ENCODE assay signal across 31 cellular contexts in genomic region chr19:4220188-4220587, GRCh38. TPM values are rescaled to one million over a fixed set of nuclear protein-coding genes. Genes with fewer than 3 reads are reported as not detected.
"Had no signal": no experiment of that assay in that cellular context is flagged by ENCODE, and none has a peak within 500 bp of the region (broad histone marks: within the 10 kb centered on the region; RNA-seq: fewer than 3 reads in every experiment).

No MANE protein-coding gene starts in this region.

- H3K4me3 Mint-ChIP-seq: effector memory CD8-positive, alpha-beta T cell; naive thymus-derived CD8-positive, alpha-beta T cell; nephron progenitor cell; stimulated activated effector memory CD8-positive, alpha-beta T cell treated with anti-CD3 and anti-CD28 coated beads, Interleukin-12 subunit alpha, Interleukin-12 subunit beta, amount 100 ng/mL, for 72 hours had no signal

- H3K27ac ChIP-seq: coronary artery, esophagus squamous epithelium, heart right ventricle, lower lobe of right lung, prostate gland, right atrium auricular region, sigmoid colon, testis, tibial artery, upper lobe of left lung, uterus had no signal

- H3K27me3 Mint-ChIP-seq: effector memory CD8-positive, alpha-beta T cell; naive thymus-derived CD8-positive, alpha-beta T cell had no signal

- H3K27me3 ChIP-seq: esophagus squamous epithelium, heart right ventricle, right atrium auricular region, sigmoid colon, testis, tibial artery, upper lobe of left lung, uterus had no signal

- H3K9me3 ChIP-seq: esophagus squamous epithelium, lower lobe of right lung, prostate gland, right atrium auricular region, sigmoid colon, testis, tibial artery, upper lobe of left lung, uterus had no signal

- H3K36me3 ChIP-seq: esophagus squamous epithelium, heart right ventricle, lower lobe of right lung, prostate gland, right atrium auricular region, sigmoid colon, tibial artery, upper lobe of left lung, uterus had no signal

- H3K4me1 Mint-ChIP-seq: naive thymus-derived CD8-positive, alpha-beta T cell; stimulated activated effector memory CD8-positive, alpha-beta T cell treated with anti-CD3 and anti-CD28 coated beads, Interleukin-12 subunit alpha, Interleukin-12 subunit beta, amount 100 ng/mL, for 72 hours had no signal

- H3K36me3 Mint-ChIP-seq: naive thymus-derived CD8-positive, alpha-beta T cell; stimulated activated effector memory CD8-positive, alpha-beta T cell treated with anti-CD3 and anti-CD28 coated beads, Interleukin-12 subunit alpha, Interleukin-12 subunit beta, amount 100 ng/mL, for 72 hours had no signal

- H3K9me3 Mint-ChIP-seq: effector memory CD8-positive, alpha-beta T cell; naive thymus-derived CD8-positive, alpha-beta T cell; stimulated activated effector memory CD8-positive, alpha-beta T cell treated with anti-CD3 and anti-CD28 coated beads, Interleukin-12 subunit alpha, Interleukin-12 subunit beta, amount 100 ng/mL, for 72 hours had no signal

- ATAC-seq: effector memory CD8-positive, alpha-beta T cell; heart right ventricle; left ventricle myocardium superior; lower lobe of right lung; naive thymus-derived CD8-positive, alpha-beta T cell; stimulated activated effector memory CD8-positive, alpha-beta T cell treated with anti-CD3 and anti-CD28 coated beads, Interleukin-12 subunit alpha, Interleukin-12 subunit beta, amount 100 ng/mL, for 72 hours; stimulated activated naive CD8-positive, alpha-beta T cell treated with anti-CD3 and anti-CD28 coated beads, Interleukin-15, Interleukin-2, amounts not matched to agents 100 U/mL and 50 U/mL, for 24 hours had no signal

- FAIRE-seq: endometrium, keratinocyte had no signal

- H3K4me1 ChIP-seq: esophagus squamous epithelium, heart right ventricle, lower lobe of right lung, prostate gland, right atrium auricular region, sigmoid colon, testis, tibial artery, upper lobe of left lung, uterus had no signal

- H3K27ac Mint-ChIP-seq: naive thymus-derived CD8-positive, alpha-beta T cell; nephron progenitor cell; stimulated activated effector memory CD8-positive, alpha-beta T cell treated with anti-CD3 and anti-CD28 coated beads, Interleukin-12 subunit alpha, Interleukin-12 subunit beta, amount 100 ng/mL, for 72 hours had no signal

- H3K4me3 ChIP-seq: coronary artery, esophagus squamous epithelium, heart right ventricle, lower lobe of right lung, prostate gland, right atrium auricular region, sigmoid colon, testis, tibial artery, upper lobe of left lung, uterus had no signal

- DNase-seq: dermis blood vessel endothelial cell; effector memory CD8-positive, alpha-beta T cell; erythroblast; esophagus squamous epithelium; foreskin melanocyte; glutamatergic neuron; heart right ventricle; hippocampal formation; left ventricle myocardium superior; lower lobe of right lung; naive thymus-derived CD8-positive, alpha-beta T cell; nephron progenitor cell; nucleus accumbens; sigmoid colon; stimulated activated CD4-positive, alpha-beta T cell treated with anti-CD3 and anti-CD28 coated beads, Interleukin-2, amount 100 ng/mL, for 24 hours; stimulated activated CD4-positive, alpha-beta T cell treated with anti-CD3 and anti-CD28 coated beads, Interleukin-4, amount 100 ng/mL, for 24 hours; stimulated activated naive CD8-positive, alpha-beta T cell treated with anti-CD3 and anti-CD28 coated beads, Interleukin-15, Interleukin-2, amounts not matched to agents 100 U/mL and 50 U/mL, for 24 hours; substantia nigra; testis; tibial artery; upper lobe of left lung; uterus had no signal

RNA-seq across cellular contexts. Expression of gene EBI3, which starts 9.1 kb away (rescaled TPM):
- total RNA-seq: skeletal muscle tissue had no signal
- polyA plus RNA-seq: naive thymus-derived CD8-positive, alpha-beta T cell had no signal

RNA-seq across cellular contexts. Expression of gene ANKRD24, which starts 37.7 kb away (rescaled TPM):
- total RNA-seq: skeletal muscle tissue had no signal

RNA-seq across cellular contexts. Expression of gene SHD, which starts 58.9 kb away (rescaled TPM):
- total RNA-seq: dermis blood vessel endothelial cell; esophagus squamous epithelium; left ventricle myocardium superior; lower lobe of right lung; mesenteric fat pad; naive thymus-derived CD8-positive, alpha-beta T cell; osteocyte; sigmoid colon had no signal
- polyA plus RNA-seq: keratinocyte; naive thymus-derived CD8-positive, alpha-beta T cell had no signal
